In genomic region chr5:176364765-176365662, GRCh38 we compare ENCODE assay signal across 8 cellular contexts. TPM values are rescaled to one million over a fixed set of nuclear protein-coding genes. Genes with fewer than 3 reads are reported as not detected.
DNase-seq lines count a peak whose midpoint lies in the region; ATAC-seq, FAIRE-seq and TF ChIP-seq lines count a peak whose summit lies in the region.

ARL10 (plus strand) TSS chr5:176365487; CDS start chr5:176365564, 77 bp downstream.

- H3K4me3 ChIP-seq in neuron (ENCODE audit: low read length) (peak within 1 kb of the TSS; percentile 93), suprapubic skin (peak within 1 kb of the TSS; percentile 69)

- no peak for TF ChIP-seq POLR2A in suprapubic skin (IDR thresholded peaks at IDR 0.05)

- TF ChIP-seq CTCF in suprapubic skin (IDR thresholded peaks at IDR 0.05), result no peak

- peak; percentile 40 for ATAC-seq in GM21390 (IDR thresholded peaks at IDR 0.05; ENCODE audit: unreplicated experiment)
- ATAC-seq in HG03469 (IDR thresholded peaks at IDR 0.05; ENCODE audit: unreplicated experiment), result no peak

- WGBS in suprapubic skin, result 37% methylated on average over 19 of the region's 68 CpGs

- peak within 1 kb of the TSS; percentile 97 for H2AFZ ChIP-seq in neuron (ENCODE audit: low read depth, low read length)

- H3K9me3 ChIP-seq in neuron (ENCODE audit: low read length), result no peaks in the 10 kb centered on the region
- H3K9me3 ChIP-seq in suprapubic skin, result no peaks in the 10 kb centered on the region

- no peak for TF ChIP-seq EP300 in suprapubic skin (IDR thresholded peaks at IDR 0.05)

- peak within 1 kb of the TSS; percentile 18 for H3K27ac ChIP-seq in suprapubic skin

- FAIRE-seq in frontal cortex (lab: Jason Lieb, UNC), result no peak

- H3K27me3 ChIP-seq in neuron (ENCODE audit: insufficient read depth, low read length), result no peaks in the 10 kb centered on the region
- H3K27me3 ChIP-seq in suprapubic skin, result no peaks in the 10 kb centered on the region

- H3K36me3 ChIP-seq in neuron (ENCODE audit: insufficient read depth, low read length), result peaks cover 16% of the 10 kb centered on the region
- peaks cover 21% of the 10 kb centered on the region for H3K36me3 ChIP-seq in suprapubic skin

- no peaks in the 10 kb centered on the region for H3K4me1 ChIP-seq in neuron (ENCODE audit: insufficient read depth, low read length)
- peaks cover 31% of the 10 kb centered on the region for H3K4me1 ChIP-seq in suprapubic skin

- DNase-seq in Ammon's horn (ENCODE audit: low spot score), result peak; percentile 53
- DNase-seq in NCI-H526 treated with DMSO at 0.1 percent for 48 hours (lab: John Stamatoyannopoulos, UW), result peak; percentile 5
- DNase-seq in activated effector memory CD4-positive, alpha-beta T cell treated with anti-CD3 and anti-CD28 coated beads, Interleukin-2, amount 50 U/mL, for 16 hours, result peak; percentile 86
- peak; percentile 54 to 72 for DNase-seq in frontal cortex (ENCODE audit: low spot score in 2 of 2)
- DNase-seq in suprapubic skin (ENCODE audit: low spot score in 2 of 2), result no peak

RNA-seq across cellular contexts. Expression of gene ARL10, which starts in this region (rescaled TPM):
- total RNA-seq in frontal cortex (34.6 TPM), suprapubic skin (10 to 100 TPM in 3 of 4 donors, 1 to 10 TPM in 1; 7.1 to 36.4 (median 21.2) TPM)

Comparison
In these comparisons a context has a peak if more than half of its experiments do, and no peak if none do; other contexts are left out.
1. DNase-seq: peak in Ammon's horn (single experiment), NCI-H526 treated with DMSO at 0.1 percent for 48 hours (single experiment), activated effector memory CD4-positive, alpha-beta T cell treated with anti-CD3 and anti-CD28 coated beads, Interleukin-2, amount 50 U/mL, for 16 hours (single experiment) and frontal cortex (2 of 2); none in suprapubic skin (0 of 2).